8 cellular contexts compared by ENCODE assay signal in genomic region chr2:74957886-74958276, GRCh38. TPM values are rescaled to one million over a fixed set of nuclear protein-coding genes. Genes with fewer than 3 reads are reported as not detected.
DNase-seq lines count a peak whose midpoint lies in the region; ATAC-seq, FAIRE-seq and TF ChIP-seq lines count a peak whose summit lies in the region.

No MANE protein-coding gene starts in this region.

- H3K27ac ChIP-seq in keratinocyte (ENCODE audit: control insufficient read depth, insufficient read depth, low read length) (peak overlapping the region; percentile 67), suprapubic skin (peak overlapping the region; percentile 88)

- H3K4me1 ChIP-seq in keratinocyte (ENCODE audit: control insufficient read depth, extremely low read depth, insufficient read depth, low read length) (peaks cover 10% of the 10 kb centered on the region), suprapubic skin (peaks cover 15% of the 10 kb centered on the region)

- no peaks in the 10 kb centered on the region for H3K9me3 Mint-ChIP-seq in T-helper 1 cell treated with Interleukin-12 subunit alpha and Interleukin-12 subunit beta and Interleukin-4 antibody, amounts not matched to agents 30 μg/mL and 1 μg/mL, for 36 hours
- no peaks in the 10 kb centered on the region for H3K9me3 Mint-ChIP-seq in activated T-helper 2 cell treated with anti-CD3 and anti-CD28 coated beads, Interferon-gamma antibody, Interleukin-2, Interleukin-4, amounts not matched to agents 10 μg/mL and 5 μg/mL and 100 μg/mL, durations not matched to agents 14 hours and 24 hours and 36 hours

- TF ChIP-seq CTCF in keratinocyte (optimal IDR thresholded peaks at IDR 0.05 in 1 of 3, IDR thresholded peaks at IDR 0.05 in 1 of 3, conservative IDR thresholded peaks at IDR 0.05 in 1 of 3; ENCODE audit: extremely low read depth in 1 of 3, insufficient read depth in 2 of 3, low read length in 3 of 3) (no peak), suprapubic skin (IDR thresholded peaks at IDR 0.05) (no peak)

- peak overlapping the region; percentile 86 for H3K9ac ChIP-seq in keratinocyte (ENCODE audit: control insufficient read depth, extremely low read depth, insufficient read depth, low read length)

- H3K36me3 ChIP-seq in keratinocyte (ENCODE audit: control insufficient read depth in 2 of 2, extremely low read depth in 1 of 2, insufficient read depth in 2 of 2, low read length in 2 of 2) (peaks cover 0 to 3% of the 10 kb centered on the region in 2 experiments), suprapubic skin (no peaks in the 10 kb centered on the region)

- peak overlapping the region; percentile 72 for H3K4me2 ChIP-seq in keratinocyte (ENCODE audit: control insufficient read depth, extremely low read depth, insufficient read depth, low read depth, low read length)

- TF ChIP-seq POLR2A in suprapubic skin (IDR thresholded peaks at IDR 0.05): no peak

- no peak for FAIRE-seq in keratinocyte (lab: Jason Lieb, UNC)

- H3K4me1 Mint-ChIP-seq in T-helper 1 cell treated with Interleukin-12 subunit alpha and Interleukin-12 subunit beta and Interleukin-4 antibody, amounts not matched to agents 30 μg/mL and 1 μg/mL, for 36 hours (ENCODE audit: low read depth): peaks cover 46% of the 10 kb centered on the region
- H3K4me1 Mint-ChIP-seq in activated T-helper 2 cell treated with anti-CD3 and anti-CD28 coated beads, Interferon-gamma antibody, Interleukin-2, Interleukin-4, amounts not matched to agents 10 μg/mL and 5 μg/mL and 100 μg/mL, durations not matched to agents 14 hours and 24 hours and 36 hours (ENCODE audit: low read depth): peaks cover 51% of the 10 kb centered on the region

- dilution Hi-C loops in keratinocyte (cut with MboI; ENCODE audit: extremely low pct_ligation_motif_present, low sequenced_read_pairs): no loop called here

- 39% methylated on average over 5 of the region's 5 CpGs for WGBS in suprapubic skin

- no peaks in the 10 kb centered on the region for H3K9me3 ChIP-seq in keratinocyte (ENCODE audit: control insufficient read depth, low read depth, low read length)
- no peaks in the 10 kb centered on the region for H3K9me3 ChIP-seq in suprapubic skin

- H3K4me3 Mint-ChIP-seq in T-helper 1 cell treated with Interleukin-12 subunit alpha and Interleukin-12 subunit beta and Interleukin-4 antibody, amounts not matched to agents 30 μg/mL and 1 μg/mL, for 36 hours: peak overlapping the region; percentile 80
- H3K4me3 Mint-ChIP-seq in activated T-helper 2 cell treated with anti-CD3 and anti-CD28 coated beads, Interferon-gamma antibody, Interleukin-2, Interleukin-4, amounts not matched to agents 10 μg/mL and 5 μg/mL and 100 μg/mL, durations not matched to agents 14 hours and 24 hours and 36 hours (ENCODE audit: low read depth): peak overlapping the region; percentile 79

- H3K36me3 Mint-ChIP-seq in T-helper 1 cell treated with Interleukin-12 subunit alpha and Interleukin-12 subunit beta and Interleukin-4 antibody, amounts not matched to agents 30 μg/mL and 1 μg/mL, for 36 hours (ENCODE audit: low read depth): peaks cover 38% of the 10 kb centered on the region
- H3K36me3 Mint-ChIP-seq in activated T-helper 2 cell treated with anti-CD3 and anti-CD28 coated beads, Interferon-gamma antibody, Interleukin-2, Interleukin-4, amounts not matched to agents 10 μg/mL and 5 μg/mL and 100 μg/mL, durations not matched to agents 14 hours and 24 hours and 36 hours (ENCODE audit: low read depth): peaks cover 64% of the 10 kb centered on the region

- intact Hi-C loops in activated T-helper 2 cell treated with anti-CD3 and anti-CD28 coated beads, Interferon-gamma antibody, Interleukin-2, Interleukin-4, amounts not matched to agents 10 μg/mL and 5 μg/mL and 100 μg/mL, durations not matched to agents 14 hours and 24 hours and 36 hours (cut with micrococcal nuclease): loop anchor here (2.0 to 5.0 kb wide), 2 partner anchors 121 to 753 kb away; partner anchors contain the start of gene GCFC2

- no peaks in the 10 kb centered on the region for H4K20me1 ChIP-seq in keratinocyte (ENCODE audit: control insufficient read depth, extremely low read depth, insufficient read depth, low read length)

- peak overlapping the region; percentile 88 for H2AFZ ChIP-seq in keratinocyte (ENCODE audit: control insufficient read depth, low read length)

- no peaks in the 10 kb centered on the region for H3K27me3 Mint-ChIP-seq in T-helper 1 cell treated with Interleukin-12 subunit alpha and Interleukin-12 subunit beta and Interleukin-4 antibody, amounts not matched to agents 30 μg/mL and 1 μg/mL, for 36 hours (ENCODE audit: low read depth)
- no peaks in the 10 kb centered on the region for H3K27me3 Mint-ChIP-seq in activated T-helper 2 cell treated with anti-CD3 and anti-CD28 coated beads, Interferon-gamma antibody, Interleukin-2, Interleukin-4, amounts not matched to agents 10 μg/mL and 5 μg/mL and 100 μg/mL, durations not matched to agents 14 hours and 24 hours and 36 hours (ENCODE audit: low read depth)

- H3K27me3 ChIP-seq in keratinocyte (ENCODE audit: control insufficient read depth, extremely low read depth, insufficient read depth, low read length): no peaks in the 10 kb centered on the region
- no peaks in the 10 kb centered on the region for H3K27me3 ChIP-seq in suprapubic skin

- TF ChIP-seq EP300 in suprapubic skin (IDR thresholded peaks at IDR 0.05): no peak

- DNase-seq in T-helper 1 cell: no peak
- no peak for DNase-seq in activated T-helper 2 cell treated with anti-CD3 and anti-CD28 coated beads, Interferon-gamma antibody, Interleukin-2, Interleukin-4, amounts not matched to agents 10 μg/mL and 5 μg/mL and 100 μg/mL, durations not matched to agents 14 hours and 24 hours and 36 hours (ENCODE audit: low spot score)
- no peak for DNase-seq in keratinocyte (ENCODE audit: low read depth, low spot score)
- DNase-seq in suprapubic skin (ENCODE audit: low spot score in 2 of 2): no peak
- no peak for DNase-seq in NK-92 (lab: John Stamatoyannopoulos, UW; ENCODE audit: unreplicated experiment)

- no peaks in the 10 kb centered on the region for H3K79me2 ChIP-seq in keratinocyte (ENCODE audit: control insufficient read depth, insufficient read depth, low read length)

- H3K4me3 ChIP-seq in keratinocyte (ENCODE audit: control insufficient read depth in 2 of 3, extremely low read depth in 1 of 3, insufficient read depth in 2 of 3, low read depth in 1 of 3, low read length in 3 of 3): peak overlapping the region; percentile 68 to 78 (median 70)
- peak overlapping the region; percentile 70 for H3K4me3 ChIP-seq in suprapubic skin

- ATAC-seq in HG02623 (IDR thresholded peaks at IDR 0.05; ENCODE audit: unreplicated experiment) (no peak), HG02642 (IDR thresholded peaks at IDR 0.05; ENCODE audit: poor library complexity, unreplicated experiment) (no peak)

- peak overlapping the region; percentile 87 for H3K27ac Mint-ChIP-seq in T-helper 1 cell treated with Interleukin-12 subunit alpha and Interleukin-12 subunit beta and Interleukin-4 antibody, amounts not matched to agents 30 μg/mL and 1 μg/mL, for 36 hours
- H3K27ac Mint-ChIP-seq in activated T-helper 2 cell treated with anti-CD3 and anti-CD28 coated beads, Interferon-gamma antibody, Interleukin-2, Interleukin-4, amounts not matched to agents 10 μg/mL and 5 μg/mL and 100 μg/mL, durations not matched to agents 14 hours and 24 hours and 36 hours: peak overlapping the region; percentile 86

- no peaks in the 10 kb centered on the region for H3K9me1 ChIP-seq in keratinocyte (ENCODE audit: control insufficient read depth, extremely low read depth, insufficient read depth, low read length)

RNA-seq across cellular contexts. Expression of gene POLE4, which starts 0.6 kb away (rescaled TPM):
- 46.1 and 55.3 TPM in 2 replicates for total RNA-seq in activated T-helper 2 cell treated with anti-CD3 and anti-CD28 coated beads, Interferon-gamma antibody, Interleukin-2, Interleukin-4, amounts not matched to agents 10 μg/mL and 5 μg/mL and 100 μg/mL, durations not matched to agents 14 hours and 24 hours and 36 hours
- polyA plus RNA-seq in keratinocyte: 27.7 to 66.4 TPM (median 42.2 TPM) in 3 replicates
- 18.5 TPM for polyA plus RNA-seq in keratinocyte (2011; ENCODE audit: low read depth)
- 28.7 and 46.0 TPM in 2 replicates for polyA plus RNA-seq in keratinocyte (2011; cell fraction: cytosol; rRNA removed)
- polyA plus RNA-seq in keratinocyte (2011; cell fraction: nucleus; rRNA removed): 8.3 and 9.0 TPM in 2 replicates
- polyA plus RNA-seq in keratinocyte (2012; ENCODE audit: low replicate concordance): 50.9 and 65.0 TPM in 2 replicates
- polyA minus RNA-seq in keratinocyte: 10.3 to 14.2 TPM (median 11.6 TPM) in 3 replicates
- polyA minus RNA-seq in keratinocyte (2011; cell fraction: cytosol; rRNA and poly(A)+ RNA removed): 18.2 TPM
- 3.9 and 4.3 TPM in 2 replicates for polyA minus RNA-seq in keratinocyte (2011; cell fraction: nucleus; rRNA and poly(A)+ RNA removed)
- 10 to 100 TPM in 3 of 4 donors, 1 to 10 TPM in 1; 5.7 to 20.0 (median 13.8) TPM for total RNA-seq in suprapubic skin
